ENCODE assay signal across 25 cellular contexts in the genomic region with DNA sequence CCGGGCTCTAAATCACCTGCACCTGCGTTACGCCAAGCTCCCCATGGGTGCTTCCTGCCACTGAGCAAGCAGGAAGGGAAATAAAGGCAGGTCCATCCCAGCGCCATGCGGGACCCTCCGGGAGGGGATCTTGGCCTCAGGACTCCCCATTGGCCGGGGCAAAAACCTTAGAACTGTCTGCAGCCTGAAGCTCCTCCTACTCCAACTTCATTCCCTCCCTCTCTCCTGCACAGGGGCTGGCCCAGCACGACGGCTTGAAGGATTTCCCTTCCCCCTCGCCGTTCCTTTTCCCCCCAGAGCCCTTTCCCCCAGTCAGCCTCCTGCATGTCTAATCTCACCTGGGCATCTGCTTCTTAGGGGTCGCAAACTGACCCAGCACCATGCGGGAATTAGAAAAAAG.
"Had no signal": no experiment of that assay in that cellular context is flagged by ENCODE, and none has a peak within 500 bp of the region (broad histone marks: within the 10 kb centered on the region; RNA-seq: fewer than 3 reads in every experiment).

No MANE protein-coding gene starts in this region.

- H3K27me3 ChIP-seq: gastroesophageal sphincter, ovary had no signal

- H3K4me3 ChIP-seq: coronary artery, gastroesophageal sphincter, ovary, psoas muscle, thoracic aorta had no signal

- ATAC-seq: activated T-cell treated with anti-CD3 and anti-CD28 coated beads, Interleukin-2, amount 50 U/mL, for 72 hours; gastroesophageal sphincter; natural killer cell; psoas muscle; right cardiac atrium had no signal

- FAIRE-seq: bronchial epithelial cell, islet of Langerhans had no signal

- H3K27ac ChIP-seq: coronary artery, epithelial cell of prostate, gastroesophageal sphincter, ovary, psoas muscle, thoracic aorta had no signal

- H3K36me3 ChIP-seq: gastroesophageal sphincter, ovary, thoracic aorta had no signal

- DNase-seq: activated B cell treated with CpG ODN at 0.5 μM for 24 hours; activated CD4-positive, alpha-beta memory T cell treated with anti-CD3 and anti-CD28 coated beads, Interleukin-2, amount 10 ng/mL, durations not matched to agents 7 days and 5 days; activated CD4-positive, alpha-beta T cell treated with anti-CD3 and anti-CD28 coated beads for 4 hours; activated effector memory CD4-positive, alpha-beta T cell treated with Interleukin-2 at 50 U/mL for 16 hours; activated naive CD4-positive, alpha-beta T cell treated with anti-CD3 and anti-CD28 coated beads for 36 hours; activated T-cell treated with anti-CD3 and anti-CD28 coated beads, Interleukin-2, amount 50 U/mL, for 72 hours; amygdala; cerebellar nuclear complex; head of caudate nucleus; hypothalamus; mammary epithelial cell; midbrain; natural killer cell; ovary; psoas muscle; stimulated activated CD4-positive, alpha-beta T cell treated with anti-CD3 and anti-CD28 coated beads, Interleukin-4, amount 100 ng/mL, for 24 hours; stimulated activated naive CD4-positive, alpha-beta T cell treated with Interleukin-2 at 50 U/mL for 16 hours; T-helper 9 cell had no signal

- H3K9me3 ChIP-seq: ovary had no signal
